Comparison of ENCODE assay signal across 8 cellular contexts in genomic region chr16:30874244-30874820, GRCh38. TPM values are rescaled to one million over a fixed set of nuclear protein-coding genes. Genes with fewer than 3 reads are reported as not detected.
DNase-seq lines count a peak whose midpoint lies in the region; ATAC-seq, FAIRE-seq and TF ChIP-seq lines count a peak whose summit lies in the region.

No MANE protein-coding gene starts in this region.

- H2AK9ac ChIP-seq in IMR-90 (replicated peaks; ENCODE audit: low read depth, low read length, poor library complexity) = peak overlapping the region; percentile 96

- no peak for TF ChIP-seq CTCF in IMR-90 (conservative IDR thresholded peaks at IDR 0.05; ENCODE audit: low read depth, low read length)
- TF ChIP-seq CTCF in cardiac fibroblast (IDR thresholded peaks at IDR 0.05; ENCODE audit: low read depth, low read length) = no peak

- H3K4me1 ChIP-seq in ACC112 (ENCODE audit: control insufficient read depth, insufficient read depth, low read length, unreplicated experiment) = peaks cover 12% of the 10 kb centered on the region
- H3K4me1 ChIP-seq in IMR-90 (ENCODE audit: control insufficient read depth, insufficient read depth, low read length) = peaks cover 11% of the 10 kb centered on the region
- peaks cover 15% of the 10 kb centered on the region for H3K4me1 ChIP-seq in muscle layer of colon (ENCODE audit: insufficient read depth, low read length)

- no TSS peak for BruUV-seq in IMR-90 (replicated peaks; lab: Mats Ljungman, UMichigan)

- H4K20me1 ChIP-seq in IMR-90 (ENCODE audit: insufficient read depth, low read length) = no peaks in the 10 kb centered on the region

- H3K4me2 ChIP-seq in IMR-90 (ENCODE audit: low read depth, low read length) = peak overlapping the region; percentile 92

- H3K79me1 ChIP-seq in IMR-90 (ENCODE audit: low read depth in 1 of 2, low read length in 2 of 2) = peaks cover 23 to 51% of the 10 kb centered on the region in 2 experiments; a peak in 3 of 4 replicates

- peak overlapping the region; percentile 69 for H4K91ac ChIP-seq in IMR-90 (ENCODE audit: insufficient read depth, low read depth, low read length)

- no peak for TF ChIP-seq RAD21 in IMR-90 (IDR thresholded peaks at IDR 0.05; ENCODE audit: low read length)

- TF ChIP-seq POLR2A in IMR-90 (IDR thresholded peaks at IDR 0.05; ENCODE audit: low read depth, low read length) (no peak), GM12892 (IDR thresholded peaks at IDR 0.05; ENCODE audit: low read depth, low read length) (no peak)

- WGBS in IMR-90 (ENCODE audit: extremely low coverage in 2 of 2, insufficient read length in 1 of 2), 2 experiments = 22% methylated on average over 10 of the region's 23 CpGs; no CpG with 5 or more reads in 1 of the 2 experiments

- peak overlapping the region; percentile 80 for H2BK5ac ChIP-seq in IMR-90 (ENCODE audit: low read depth, low read length, poor library complexity, severe bottlenecking)

- H2AFZ ChIP-seq in ACC112 (ENCODE audit: low read length, unreplicated experiment) = peak overlapping the region; percentile 99
- peak overlapping the region; percentile 97 for H2AFZ ChIP-seq in IMR-90 (replicated peaks; ENCODE audit: low read length, poor library complexity)

- H3K14ac ChIP-seq in IMR-90 (replicated peaks; ENCODE audit: low read depth, low read length) = peak overlapping the region; percentile 94

- no peak for FAIRE-seq in GM12892 (lab: Jason Lieb, UNC)

- CTCF ChIA-PET in IMR-90 (lab: Yijun Ruan, JAX) = interaction anchor here (0.6 to 1.2 kb wide), 3 partner anchors 18 to 60 kb away, joined by 3 to 4 read pairs (median 3); no protein-coding TSS in a partner anchor

- H4K8ac ChIP-seq in IMR-90 (ENCODE audit: low read depth in 2 of 2, low read length in 2 of 2) = peak overlapping the region; percentile 72 to 91

- no peak for DNase-seq in IMR-90
- no peak for DNase-seq in cardiac fibroblast (ENCODE audit: low read depth in 2 of 2)
- no peak for DNase-seq in GM12892 (ENCODE audit: insufficient read length)
- no peak for DNase-seq in NCI-H1930 (lab: John Stamatoyannopoulos, UW)
- no peak for DNase-seq in T1000 (lab: John Stamatoyannopoulos, UW)

- H3K36me3 ChIP-seq in ACC112 (ENCODE audit: insufficient read depth, low read length) (no peaks in the 10 kb centered on the region), IMR-90 (ENCODE audit: control insufficient read depth, insufficient read depth, low read length) (peaks cover 7% of the 10 kb centered on the region; the same call in 1 of the 2 replicates), muscle layer of colon (ENCODE audit: insufficient read depth, low read length) (no peaks in the 10 kb centered on the region)

- peak overlapping the region; percentile 65; the same call in 1 of the 2 replicates for H2AK5ac ChIP-seq in IMR-90 (ENCODE audit: low read depth, low read length)

- H3K56ac ChIP-seq in IMR-90 (ENCODE audit: extremely low read depth, insufficient read depth, low read length) = peak overlapping the region; percentile 90

- peaks cover 4% of the 10 kb centered on the region; the same call in 1 of the 2 replicates for H3K9me1 ChIP-seq in IMR-90 (ENCODE audit: insufficient read depth, low read length)

- H3K27me3 ChIP-seq in ACC112 (ENCODE audit: insufficient read depth, low read length) = no peaks in the 10 kb centered on the region
- no peaks in the 10 kb centered on the region for H3K27me3 ChIP-seq in IMR-90 (ENCODE audit: control insufficient read depth, insufficient read depth, low read length)
- no peaks in the 10 kb centered on the region for H3K27me3 ChIP-seq in muscle layer of colon (ENCODE audit: control insufficient read depth in 1 of 2, insufficient read depth in 2 of 2, low read length in 2 of 2)

- H3K9me3 ChIP-seq in IMR-90 (ENCODE audit: control insufficient read depth, insufficient read depth, low read length) (no peaks in the 10 kb centered on the region), muscle layer of colon (ENCODE audit: low read length) (no peaks in the 10 kb centered on the region)

- H3K18ac ChIP-seq in IMR-90 (ENCODE audit: low read depth, low read length) = 0 out of 2 replicates have a peak overlapping the region, but pooled peaks have one; percentile 7

- peak overlapping the region; percentile 92 for H3K4ac ChIP-seq in IMR-90 (ENCODE audit: low read depth, low read length)

- H3K4me3 ChIP-seq in ACC112 (ENCODE audit: low read depth, low read length) (peak overlapping the region; percentile 89), IMR-90 (ENCODE audit: insufficient read depth, low read depth, low read length) (peak overlapping the region; percentile 82), cardiac fibroblast (replicated peaks in 1 of 2; ENCODE audit: low read depth in 2 of 2, low read length in 2 of 2) (peak overlapping the region; percentile 86 to 97), muscle layer of colon (ENCODE audit: low read depth in 1 of 2, low read length in 2 of 2) (peak overlapping the region; percentile 59 to 73)

- intact Hi-C loops in IMR-90 (cut with micrococcal nuclease) = loop anchor here (2.0 kb wide), 3 partner anchors 20 to 70 kb away; partner anchors contain the start of gene BCL7C

- in situ Hi-C loops in IMR-90 (cut with MboI; ENCODE audit: low sequenced_read_pairs) = no loop called here

- H3K27ac ChIP-seq in ACC112 (ENCODE audit: low read depth, low read length) = peak overlapping the region; percentile 75; the same call in 1 of the 2 replicates
- H3K27ac ChIP-seq in IMR-90 (ENCODE audit: insufficient read depth, low read length) = peak overlapping the region; percentile 91
- peak overlapping the region; percentile 73 for H3K27ac ChIP-seq in muscle layer of colon (ENCODE audit: low read depth, low read length)

- peak overlapping the region; percentile 51; the same call in 1 of the 2 replicates for H4K5ac ChIP-seq in IMR-90 (ENCODE audit: low read depth, low read length)

- H2BK15ac ChIP-seq in IMR-90 (ENCODE audit: low read depth, low read length) = no peak overlapping the region

- H3K9ac ChIP-seq in IMR-90 (ENCODE audit: low read depth, low read length) (peak overlapping the region; percentile 93), muscle layer of colon (ENCODE audit: low read length) (peak overlapping the region; percentile 57)

- dilution Hi-C loops in IMR-90 (cut with HindIII; ENCODE audit: low sequenced_read_pairs, unreplicated experiment) = no loop called here

- no peak for ATAC-seq in IMR-90 (ENCODE audit: low read depth)
- no peak for ATAC-seq in HG02973 (IDR thresholded peaks at IDR 0.05; ENCODE audit: unreplicated experiment)

- H3K23ac ChIP-seq in IMR-90 (ENCODE audit: low read depth, low read length) = peak overlapping the region; percentile 88

- H2BK20ac ChIP-seq in IMR-90 (ENCODE audit: low read depth, low read length) = no peak overlapping the region

- POLR2A ChIA-PET in IMR-90 (lab: Charles Lee; ENCODE audit: unreplicated experiment) = interaction anchor here (0.6 to 1.9 kb wide), 2 partner anchors 49 to 69 kb away, joined by 4 to 11 read pairs; partner anchors contain the start of gene FBXL19

- 0 out of 2 replicates have a peak overlapping the region, but pooled peaks have one; percentile 3 for H2BK120ac ChIP-seq in IMR-90 (ENCODE audit: low read depth, low read length)

- peaks cover 16% of the 10 kb centered on the region for H3K79me2 ChIP-seq in ACC112 (ENCODE audit: control insufficient read depth, insufficient read depth, low read length, unreplicated experiment)

TF ChIP-seq in IMR-90, 13 proteins besides CTCF, POLR2A, EP300 and RAD21 (continues in another document):
- TF ChIP-seq CHD1 (IDR thresholded peaks at IDR 0.05; ENCODE audit: low read depth, low read length) (no peak), MAFK (IDR thresholded peaks at IDR 0.05; ENCODE audit: low read depth, low read length) (no peak), FOS (IDR thresholded peaks at IDR 0.05; ENCODE audit: low read depth, low read length) (no peak), ELK1 (IDR thresholded peaks at IDR 0.05; ENCODE audit: borderline replicate concordance, low read depth, low read length) (no peak), SMC3 (IDR thresholded peaks at IDR 0.05; ENCODE audit: low read depth, low read length) (no peak), CEBPB (IDR thresholded peaks at IDR 0.05; ENCODE audit: low read depth, low read length) (no peak), MAZ (IDR thresholded peaks at IDR 0.05; ENCODE audit: borderline replicate concordance, low read depth, low read length) (no peak), MXI1 (IDR thresholded peaks at IDR 0.05; ENCODE audit: borderline replicate concordance, low read depth, low read length) (no peak), RFX5 (IDR thresholded peaks at IDR 0.05; ENCODE audit: low read depth, low read length) (no peak)

RNA-seq across cellular contexts. Expression of gene BCL7C, which starts 19.5 kb away (rescaled TPM):
- 32.3 and 38.6 TPM in 2 replicates for total RNA-seq in IMR-90 (2012; rRNA removed)
- 34.9 and 54.4 TPM in 2 replicates for polyA plus RNA-seq in IMR-90 (2012; rRNA removed)
- polyA plus RNA-seq in IMR-90 (2012; cell fraction: cytosol; rRNA removed) = 31.1 and 41.3 TPM in 2 replicates
- polyA plus RNA-seq in IMR-90 (2012; cell fraction: nucleus; rRNA removed; ENCODE audit: low replicate concordance) = 14.9 and 16.0 TPM in 2 replicates
- polyA plus RNA-seq in GM12892 (2012; ENCODE audit: missing spikeins) = 8.2 TPM

RNA-seq across cellular contexts. Expression of gene CTF1, which starts 22.1 kb away (rescaled TPM):
- 0.18 and 0.56 TPM in 2 replicates for total RNA-seq in IMR-90 (2012; rRNA removed)
- 12.9 and 13.8 TPM in 2 replicates for polyA plus RNA-seq in IMR-90 (2012; rRNA removed)
- 12.9 and 21.8 TPM in 2 replicates for polyA plus RNA-seq in IMR-90 (2012; cell fraction: cytosol; rRNA removed)
- 10.8 and 14.0 TPM in 2 replicates for polyA plus RNA-seq in IMR-90 (2012; cell fraction: nucleus; rRNA removed; ENCODE audit: low replicate concordance)
- not detected for polyA plus RNA-seq in GM12892 (2012; ENCODE audit: missing spikeins)

RNA-seq across cellular contexts. Expression of gene FBXL19, which starts 49.0 kb away (rescaled TPM):
- total RNA-seq in IMR-90 (2012; rRNA removed) = 5.0 and 5.8 TPM in 2 replicates
- 13.8 and 19.6 TPM in 2 replicates for polyA plus RNA-seq in IMR-90 (2012; rRNA removed)
- polyA plus RNA-seq in IMR-90 (2012; cell fraction: cytosol; rRNA removed) = 14.1 and 16.6 TPM in 2 replicates
- 29.8 and 57.4 TPM in 2 replicates for polyA plus RNA-seq in IMR-90 (2012; cell fraction: nucleus; rRNA removed; ENCODE audit: low replicate concordance)
- 3.3 TPM for polyA plus RNA-seq in GM12892 (2012; ENCODE audit: missing spikeins)
